35 cellular contexts compared by ENCODE assay signal in genomic region chr21:27502801-27503200, GRCh38.
DNase-seq lines count a peak whose midpoint lies in the region; FAIRE-seq and TF ChIP-seq lines count a peak whose summit lies in the region.
"Had no signal": no experiment of that assay in that cellular context is flagged by ENCODE, and none has a peak within 500 bp of the region (broad histone marks: within the 10 kb centered on the region; RNA-seq: fewer than 3 reads in every experiment).

No MANE protein-coding gene starts in this region.

- no peaks in the 10 kb centered on the region for H3K27me3 Mint-ChIP-seq in osteocyte (ENCODE audit: unreplicated experiment)
- H3K27me3 Mint-ChIP-seq: B cell; CD4-positive, alpha-beta memory T cell; CD4-positive, alpha-beta T cell; CD4-positive, CD25-positive, alpha-beta regulatory T cell; CD8-positive, alpha-beta memory T cell had no signal

- no peaks in the 10 kb centered on the region for H3K36me3 Mint-ChIP-seq in osteocyte (ENCODE audit: unreplicated experiment)
- H3K36me3 Mint-ChIP-seq: CD14-positive monocyte; CD4-positive, alpha-beta memory T cell; CD4-positive, CD25-positive, alpha-beta regulatory T cell; CD8-positive, alpha-beta memory T cell; CD8-positive, alpha-beta T cell had no signal

- no peaks in the 10 kb centered on the region for H3K4me1 ChIP-seq in HEK293 (ENCODE audit: control insufficient read depth, insufficient read depth, low read length)
- H3K4me1 ChIP-seq: A549; BLaER1; BLaER1 treated with 17β-estradiol and CSF1 and Interleukin-3, amounts not matched to agents 10 nM and 100 nM; Caco-2 had no signal

- CTCF ChIA-PET in HEK293 (lab: Yijun Ruan, JAX), result no interaction called here

- H3K4me3 ChIP-seq in HEK293 (ENCODE audit: low read depth, low read length), result no peak overlapping the region
- H3K4me3 ChIP-seq: A549; BLaER1; BLaER1 treated with 17β-estradiol and CSF1 and Interleukin-3, amounts not matched to agents 10 nM and 100 nM had no signal

- TF ChIP-seq POLR2A in H54 (IDR thresholded peaks at IDR 0.05; ENCODE audit: low read depth, low read length), result no peak

- peaks cover 32% of the 10 kb centered on the region for H3K4me1 Mint-ChIP-seq in osteocyte (ENCODE audit: unreplicated experiment)
- H3K4me1 Mint-ChIP-seq: B cell; CD14-positive monocyte; CD4-positive, alpha-beta memory T cell; CD4-positive, CD25-positive, alpha-beta regulatory T cell; CD8-positive, alpha-beta memory T cell had no signal

- TF ChIP-seq CTCF in HEK293 (tag by site-specific recombination; IDR thresholded peaks at IDR 0.05) (no peak), osteocyte (IDR thresholded peaks at IDR 0.05) (no peak)

- H3K4me3 Mint-ChIP-seq in osteocyte (ENCODE audit: unreplicated experiment), result no peak overlapping the region
- H3K4me3 Mint-ChIP-seq: B cell; CD14-positive monocyte; CD4-positive, alpha-beta memory T cell; CD4-positive, alpha-beta T cell; CD4-positive, CD25-positive, alpha-beta regulatory T cell; CD8-positive, alpha-beta memory T cell; CD8-positive, alpha-beta T cell had no signal

- peak overlapping the region; percentile 8 for H3K27ac Mint-ChIP-seq in osteocyte (ENCODE audit: unreplicated experiment)
- H3K27ac Mint-ChIP-seq: B cell; CD14-positive monocyte; CD4-positive, alpha-beta memory T cell; CD4-positive, alpha-beta T cell; CD4-positive, CD25-positive, alpha-beta regulatory T cell; CD8-positive, alpha-beta memory T cell; CD8-positive, alpha-beta T cell had no signal

- H3K9me3 Mint-ChIP-seq in osteocyte (ENCODE audit: unreplicated experiment), result peaks cover 5% of the 10 kb centered on the region
- H3K9me3 Mint-ChIP-seq: CD4-positive, alpha-beta T cell; CD8-positive, alpha-beta T cell had no signal

- no peaks in the 10 kb centered on the region for H3K36me3 ChIP-seq in HEK293 (ENCODE audit: control insufficient read depth in 2 of 2, insufficient read depth in 1 of 2, low read length in 2 of 2)
- H3K36me3 ChIP-seq: BE2C; BLaER1; BLaER1 treated with 17β-estradiol and CSF1 and Interleukin-3, amounts not matched to agents 10 nM and 100 nM had no signal

- POLR2A ChIA-PET in HEK293 (lab: Yijun Ruan, JAX), result no interaction called here

- H3K27ac ChIP-seq in HEK293 (ENCODE audit: extremely low read depth, low read depth, low read length), result no peak overlapping the region
- H3K27ac ChIP-seq: 22Rv1; A549; BLaER1; BLaER1 treated with 17β-estradiol and CSF1 and Interleukin-3, amounts not matched to agents 10 nM and 100 nM; C4-2B had no signal

- DNase-seq in H54 (ENCODE audit: insufficient read length, low spot score) (no peak), osteocyte (ENCODE audit: extremely low spot score, unreplicated experiment) (no peak), dedifferentiated amniotic fluid mesenchymal stem cell (ENCODE audit: extremely low spot score) (no peak), hepatic stellate cell (ENCODE audit: low spot score) (no peak), NCI-H510A treated with DMSO at 0.1 percent for 48 hours (lab: John Stamatoyannopoulos, UW) (no peak)
- DNase-seq: 8988T; ACHN; AML-193; BE2C; C1 segment of cervical spinal cord; Caco-2; Calu3; CD4-positive, alpha-beta memory T cell; CD4-positive, alpha-beta T cell; CD4-positive, CD25-positive, alpha-beta regulatory T cell; CD8-positive, alpha-beta memory T cell; CD8-positive, alpha-beta T cell; COR-L47; DMS 273 treated with DMSO at 0.1 percent for 48 hours; DMS153; DMS53; DMS79; DMS79 treated with DMSO at 0.1 percent for 48 hours; DND-41; EL had no signal

- no peaks in the 10 kb centered on the region for H3K9me3 ChIP-seq in HEK293 (ENCODE audit: control insufficient read depth, insufficient read depth, low read depth, low read length)
- H3K9me3 ChIP-seq: A549; BE2C; BLaER1; BLaER1 treated with 17β-estradiol and CSF1 and Interleukin-3, amounts not matched to agents 10 nM and 100 nM; Caco-2 had no signal

- FAIRE-seq in H54 (lab: Jason Lieb, UNC), result peak; percentile 20
- FAIRE-seq: A204.1, A549, D721Med had no signal

TF ChIP-seq in HEK293, 187 proteins besides CTCF, POLR2A, EP300 and RAD21:
- TF ChIP-seq ZNF146 (tag by site-specific recombination; IDR thresholded peaks at IDR 0.05), result no peak
- TF ChIP-seq BCL11A (tag by site-specific recombination; IDR thresholded peaks at IDR 0.05; ENCODE audit: low read depth), result no peak
- no peak for TF ChIP-seq ATF2 (tag by site-specific recombination; IDR thresholded peaks at IDR 0.05; ENCODE audit: low read depth)
- TF ChIP-seq ZSCAN5A (tag by site-specific recombination; IDR thresholded peaks at IDR 0.05), result no peak
- TF ChIP-seq PBX3 (CRISPR knock-in tag; IDR thresholded peaks at IDR 0.05), result no peak
- TF ChIP-seq SETDB1 (IDR thresholded peaks at IDR 0.05; ENCODE audit: insufficient read length, low read length), result peak; percentile 61
- TF ChIP-seq ZBTB21 (tag by site-specific recombination; IDR thresholded peaks at IDR 0.05), result no peak
- peak; percentile 81 for TF ChIP-seq ZNF157 (tag by site-specific recombination; IDR thresholded peaks at IDR 0.05)
- no peak for TF ChIP-seq ZNF488 (tag by site-specific recombination; IDR thresholded peaks at IDR 0.05)
- no peak for TF ChIP-seq RBAK (tag by site-specific recombination; IDR thresholded peaks at IDR 0.05)
- no peak for TF ChIP-seq SCRT2 (tag by site-specific recombination; IDR thresholded peaks at IDR 0.05)
